25 cellular contexts compared by ENCODE assay signal in genomic region chr2:64323192-64323591, GRCh38.
DNase-seq lines count a peak whose midpoint lies in the region; ATAC-seq and TF ChIP-seq lines count a peak whose summit lies in the region.
"Had no signal": no experiment of that assay in that cellular context is flagged by ENCODE, and none has a peak within 500 bp of the region (broad histone marks: within the 10 kb centered on the region; RNA-seq: fewer than 3 reads in every experiment).

No MANE protein-coding gene starts in this region.

- no peak overlapping the region for H2BK15ac ChIP-seq in mesendoderm (replicated peaks; ENCODE audit: low read depth)

- no peaks in the 10 kb centered on the region for H3K36me3 Mint-ChIP-seq in natural killer cell
- no peaks in the 10 kb centered on the region for H3K36me3 Mint-ChIP-seq in natural killer cell treated with Interleukin-12 subunit alpha and Interleukin-12 subunit beta and Interleukin-15 and Interleukin-18, amount 100 ng/mL, for 72 hours
- no peaks in the 10 kb centered on the region for H3K36me3 Mint-ChIP-seq in activated naive CD4-positive, alpha-beta T cell treated with anti-CD3 and anti-CD28 coated beads for 36 hours (ENCODE audit: low read depth)
- no peaks in the 10 kb centered on the region for H3K36me3 Mint-ChIP-seq in activated naive CD4-positive, alpha-beta T cell treated with anti-CD3 and anti-CD28 coated beads, Interleukin-2, amount 10 ng/mL, durations not matched to agents 7 days and 5 days

- no peak overlapping the region for H4K8ac ChIP-seq in mesendoderm (ENCODE audit: low read depth, low read length)

- no peak overlapping the region for H2BK120ac ChIP-seq in mesendoderm (ENCODE audit: low read depth, low read length)

- H3K4me3 ChIP-seq in mesendoderm (ENCODE audit: low read length): no peak overlapping the region
- H3K4me3 ChIP-seq: K562, SJCRH30 had no signal

- TF ChIP-seq CTCF in natural killer cell (IDR thresholded peaks at IDR 0.05) (no peak), VCaP (conservative IDR thresholded peaks at IDR 0.05) (no peak)

- no peak overlapping the region for H3K4ac ChIP-seq in mesendoderm (ENCODE audit: low read depth, low read length)

- peak overlapping the region in 1 of 2 donors; percentile 31 for H3K27ac Mint-ChIP-seq in natural killer cell
- H3K27ac Mint-ChIP-seq in natural killer cell treated with Interleukin-12 subunit alpha and Interleukin-12 subunit beta and Interleukin-15 and Interleukin-18, amount 100 ng/mL, for 72 hours: peak overlapping the region in 1 of 2 donors; percentile 30
- no peak overlapping the region for H3K27ac Mint-ChIP-seq in activated naive CD4-positive, alpha-beta T cell treated with anti-CD3 and anti-CD28 coated beads for 36 hours
- no peak overlapping the region for H3K27ac Mint-ChIP-seq in activated naive CD4-positive, alpha-beta T cell treated with anti-CD3 and anti-CD28 coated beads, Interleukin-2, amount 10 ng/mL, durations not matched to agents 7 days and 5 days

- H3K27ac ChIP-seq in VCaP (peak overlapping the region; percentile 90), mesendoderm (ENCODE audit: low read depth, low read length) (no peak overlapping the region)
- H3K27ac ChIP-seq: SJCRH30 had no signal

- no peak overlapping the region for H3K9ac ChIP-seq in mesendoderm (ENCODE audit: low read length)

- H4K5ac ChIP-seq in mesendoderm (ENCODE audit: low read length): no peak overlapping the region

- H3K4me2 ChIP-seq in mesendoderm (ENCODE audit: low read length): no peak overlapping the region

- DNase-seq in natural killer cell (no peak), mesendoderm (no peak), NCI-H524 treated with DMSO at 0.1 percent for 48 hours (lab: John Stamatoyannopoulos, UW) (no peak)
- DNase-seq in natural killer cell treated with Interleukin-12 subunit alpha and Interleukin-12 subunit beta and Interleukin-15 and Interleukin-18, amount 100 ng/mL, for 72 hours (ENCODE audit: low spot score): no peak
- no peak for DNase-seq in activated naive CD4-positive, alpha-beta T cell treated with anti-CD3 and anti-CD28 coated beads for 36 hours
- DNase-seq in activated naive CD4-positive, alpha-beta T cell treated with anti-CD3 and anti-CD28 coated beads, Interleukin-2, amount 10 ng/mL, durations not matched to agents 7 days and 5 days: no peak
- DNase-seq: 8988T; ACHN; BE2C; H7; Kasumi-1; NCI-H1092 treated with DMSO at 0.1 percent for 48 hours; NCI-H1436; NCI-H187; NCI-H2081 treated with DMSO at 0.1 percent for 48 hours; NCI-H2171 treated with DMSO at 0.1 percent for 48 hours; NCI-H345; NCI-H526; NCI-H82; NK-92 treated with Interleukin-12 subunit alpha and Interleukin-12 subunit beta, amount 100 ng/mL, for 24 hours; PC-3; SJCRH30 had no signal

- H3K36me3 ChIP-seq in mesendoderm (ENCODE audit: control insufficient read depth, insufficient read depth, low read length): no peaks in the 10 kb centered on the region
- H3K36me3 ChIP-seq: BE2C, SJCRH30 had no signal

- peak overlapping the region; percentile 51 for H3K56ac ChIP-seq in mesendoderm (ENCODE audit: low read length)

- H3K23ac ChIP-seq in mesendoderm (ENCODE audit: low read length): no peak overlapping the region

- no peak for ATAC-seq in natural killer cell
- no peak for ATAC-seq in natural killer cell treated with Interleukin-12 subunit alpha and Interleukin-12 subunit beta and Interleukin-15 and Interleukin-18, amount 100 ng/mL, for 72 hours
- ATAC-seq: K562, PC-3, Right ventricle myocardium inferior had no signal

- H3K4me1 ChIP-seq in mesendoderm (ENCODE audit: control insufficient read depth, low read depth, low read length): peaks cover 10% of the 10 kb centered on the region

- H3K79me1 ChIP-seq in mesendoderm (ENCODE audit: low read length): no peaks in the 10 kb centered on the region

- no CpG with 5 or more reads among the region's 5 CpGs for WGBS in mesendoderm (ENCODE audit: extremely low coverage, insufficient coverage, low lambda C conversion rate)

- intact Hi-C loops in natural killer cell (cut with micrococcal nuclease): loop anchor here (10.0 kb wide), 2 partner anchors 108 to 478 kb away; partner anchors contain the start of gene UGP2
- intact Hi-C loops in activated naive CD4-positive, alpha-beta T cell treated with anti-CD3 and anti-CD28 coated beads for 36 hours (cut with micrococcal nuclease): no loop called here

- no peaks in the 10 kb centered on the region for H3K9me3 Mint-ChIP-seq in natural killer cell
- no peaks in the 10 kb centered on the region for H3K9me3 Mint-ChIP-seq in natural killer cell treated with Interleukin-12 subunit alpha and Interleukin-12 subunit beta and Interleukin-15 and Interleukin-18, amount 100 ng/mL, for 72 hours
- H3K9me3 Mint-ChIP-seq in activated naive CD4-positive, alpha-beta T cell treated with anti-CD3 and anti-CD28 coated beads for 36 hours: no peaks in the 10 kb centered on the region
- H3K9me3 Mint-ChIP-seq in activated naive CD4-positive, alpha-beta T cell treated with anti-CD3 and anti-CD28 coated beads, Interleukin-2, amount 10 ng/mL, durations not matched to agents 7 days and 5 days: no peaks in the 10 kb centered on the region

- peaks cover 0 to 3% of the 10 kb centered on the region in 2 donors for H3K27me3 Mint-ChIP-seq in natural killer cell (ENCODE audit: low read depth in 2 of 2)
- peaks cover 0 to 2% of the 10 kb centered on the region in 2 donors for H3K27me3 Mint-ChIP-seq in natural killer cell treated with Interleukin-12 subunit alpha and Interleukin-12 subunit beta and Interleukin-15 and Interleukin-18, amount 100 ng/mL, for 72 hours
- no peaks in the 10 kb centered on the region for H3K27me3 Mint-ChIP-seq in activated naive CD4-positive, alpha-beta T cell treated with anti-CD3 and anti-CD28 coated beads for 36 hours (ENCODE audit: low read depth)
- H3K27me3 Mint-ChIP-seq in activated naive CD4-positive, alpha-beta T cell treated with anti-CD3 and anti-CD28 coated beads, Interleukin-2, amount 10 ng/mL, durations not matched to agents 7 days and 5 days: peaks cover 51% of the 10 kb centered on the region

- no peaks in the 10 kb centered on the region for H3K27me3 ChIP-seq in mesendoderm (ENCODE audit: insufficient read depth, low read length, poor library complexity)
- H3K27me3 ChIP-seq: BE2C, SJCRH30 had no signal

- peak overlapping the region; percentile 21 for H3K4me3 Mint-ChIP-seq in natural killer cell
- H3K4me3 Mint-ChIP-seq in natural killer cell treated with Interleukin-12 subunit alpha and Interleukin-12 subunit beta and Interleukin-15 and Interleukin-18, amount 100 ng/mL, for 72 hours: no peak overlapping the region
- no peak overlapping the region for H3K4me3 Mint-ChIP-seq in activated naive CD4-positive, alpha-beta T cell treated with anti-CD3 and anti-CD28 coated beads for 36 hours
- H3K4me3 Mint-ChIP-seq in activated naive CD4-positive, alpha-beta T cell treated with anti-CD3 and anti-CD28 coated beads, Interleukin-2, amount 10 ng/mL, durations not matched to agents 7 days and 5 days: no peak overlapping the region

- H3K4me1 Mint-ChIP-seq in natural killer cell: peaks cover 59 to 67% of the 10 kb centered on the region in 2 donors
- H3K4me1 Mint-ChIP-seq in natural killer cell treated with Interleukin-12 subunit alpha and Interleukin-12 subunit beta and Interleukin-15 and Interleukin-18, amount 100 ng/mL, for 72 hours (ENCODE audit: low read depth in 2 of 2): peaks cover 54 to 56% of the 10 kb centered on the region in 2 donors
- H3K4me1 Mint-ChIP-seq in activated naive CD4-positive, alpha-beta T cell treated with anti-CD3 and anti-CD28 coated beads for 36 hours (ENCODE audit: low read depth): peaks cover 36% of the 10 kb centered on the region
- H3K4me1 Mint-ChIP-seq in activated naive CD4-positive, alpha-beta T cell treated with anti-CD3 and anti-CD28 coated beads, Interleukin-2, amount 10 ng/mL, durations not matched to agents 7 days and 5 days: peaks cover 42% of the 10 kb centered on the region

- H3K79me2 ChIP-seq in mesendoderm (ENCODE audit: control insufficient read depth, insufficient read depth, low read length): no peaks in the 10 kb centered on the region

- H2BK5ac ChIP-seq in mesendoderm (ENCODE audit: low read length): no peak overlapping the region

- H2AK5ac ChIP-seq in mesendoderm (ENCODE audit: low read length): no peak overlapping the region

- H3K18ac ChIP-seq in mesendoderm (ENCODE audit: low read length): no peak overlapping the region

- CTCF ChIA-PET in activated naive CD4-positive, alpha-beta T cell treated with anti-CD3 and anti-CD28 coated beads for 36 hours (lab: Charles Lee): interaction anchor here (1.6 kb wide), 1 partner anchor 28 kb away, joined by 3 read pairs; no protein-coding TSS in a partner anchor
- CTCF ChIA-PET in activated naive CD4-positive, alpha-beta T cell treated with anti-CD3 and anti-CD28 coated beads, Interleukin-2, amount 10 ng/mL, durations not matched to agents 7 days and 5 days (lab: Charles Lee): no interaction called here
